In the genomic region with DNA sequence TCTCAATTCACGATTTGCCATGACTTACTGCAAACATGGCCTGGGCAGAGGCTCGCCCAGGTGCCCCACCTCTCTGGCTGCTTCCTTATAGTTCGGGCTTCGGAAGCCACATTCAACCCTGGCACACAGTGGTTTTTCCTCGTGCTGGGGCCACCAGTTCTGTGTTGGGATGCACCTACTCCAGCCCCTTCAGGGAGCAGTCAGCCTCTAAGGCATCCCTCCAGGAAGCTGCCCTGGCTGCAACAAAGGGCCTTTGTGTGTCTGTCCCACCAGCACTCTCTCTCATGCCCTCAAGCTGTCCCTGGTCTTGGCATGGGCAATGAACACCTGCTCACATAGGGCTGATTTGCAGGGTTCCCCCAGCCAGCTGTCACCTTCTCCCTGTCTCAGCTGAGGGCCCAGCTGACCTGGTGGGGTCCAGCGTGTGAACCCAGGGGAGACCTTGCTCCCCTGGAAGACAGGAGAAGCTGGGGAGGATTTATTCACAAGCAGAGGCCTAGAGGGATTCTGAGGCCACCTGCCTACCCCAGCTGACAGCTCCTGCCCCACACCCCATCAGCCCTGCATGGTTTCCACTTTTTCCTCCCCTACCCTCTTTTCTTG, we compare ENCODE assay signal across 15 cellular contexts. TPM values are rescaled to one million over a fixed set of nuclear protein-coding genes. Genes with fewer than 3 reads are reported as not detected.
DNase-seq lines count a peak whose midpoint lies in the region; ATAC-seq and TF ChIP-seq lines count a peak whose summit lies in the region.
"Had no signal": no experiment of that assay in that cellular context is flagged by ENCODE, and none has a peak within 500 bp of the region (broad histone marks: within the 10 kb centered on the region; RNA-seq: fewer than 3 reads in every experiment).

No MANE protein-coding gene starts in this region.

- H3K27ac Mint-ChIP-seq in activated naive CD8-positive, alpha-beta T cell = no peak overlapping the region
- no peak overlapping the region for H3K27ac Mint-ChIP-seq in activated naive CD8-positive, alpha-beta T cell treated with anti-CD3 and anti-CD28 coated beads, Interleukin-2, amount 50 U/mL, for 24 hours
- H3K27ac Mint-ChIP-seq in stimulated activated naive B cell treated with anti-CD40 and anti-IgM and Interleukin-4, amounts not matched to agents 10 μg/mL and 1 μg/mL and 100 μg/mL, for 72 hours = no peak overlapping the region

- peaks cover 3% of the 10 kb centered on the region for H3F3A ChIP-seq in PC-3 (ENCODE audit: low read length, unreplicated experiment)

- H4K20me1 ChIP-seq in PC-3 (ENCODE audit: low read length) = no peaks in the 10 kb centered on the region

- no peaks in the 10 kb centered on the region for H3K27me3 Mint-ChIP-seq in activated naive CD8-positive, alpha-beta T cell
- H3K27me3 Mint-ChIP-seq in activated naive CD8-positive, alpha-beta T cell treated with anti-CD3 and anti-CD28 coated beads, Interleukin-2, amount 50 U/mL, for 24 hours = peaks cover 30% of the 10 kb centered on the region
- peaks cover 30 to 41% of the 10 kb centered on the region in 2 donors for H3K27me3 Mint-ChIP-seq in stimulated activated naive B cell treated with anti-CD40 and anti-IgM and Interleukin-4, amounts not matched to agents 10 μg/mL and 1 μg/mL and 100 μg/mL, for 72 hours

- H2AFZ ChIP-seq in PC-3 (ENCODE audit: low read length) = no peak overlapping the region

- intact Hi-C loops in PC-3 (cut with micrococcal nuclease) (no loop called here), head of caudate nucleus (cut with DNase I) (no loop called here), transverse colon (cut with DNase I; ENCODE audit: low total_unique reads) (loop anchor here (10.0 kb wide), 1 partner anchor 683 kb away; no protein-coding TSS in a partner anchor)

- peaks cover 12% of the 10 kb centered on the region for H3K4me1 Mint-ChIP-seq in activated naive CD8-positive, alpha-beta T cell (ENCODE audit: low read depth)
- peaks cover 17% of the 10 kb centered on the region for H3K4me1 Mint-ChIP-seq in activated naive CD8-positive, alpha-beta T cell treated with anti-CD3 and anti-CD28 coated beads, Interleukin-2, amount 50 U/mL, for 24 hours
- H3K4me1 Mint-ChIP-seq in stimulated activated naive B cell treated with anti-CD40 and anti-IgM and Interleukin-4, amounts not matched to agents 10 μg/mL and 1 μg/mL and 100 μg/mL, for 72 hours = peaks cover 44 to 66% of the 10 kb centered on the region in 2 donors

- no peaks in the 10 kb centered on the region for H3K9me3 ChIP-seq in PC-3 (ENCODE audit: low read length)
- no peaks in the 10 kb centered on the region for H3K9me3 ChIP-seq in transverse colon
- H3K9me3 ChIP-seq: upper lobe of right lung had no signal

- no peaks in the 10 kb centered on the region for H3K9me3 Mint-ChIP-seq in activated naive CD8-positive, alpha-beta T cell (ENCODE audit: low read depth)
- H3K9me3 Mint-ChIP-seq in activated naive CD8-positive, alpha-beta T cell treated with anti-CD3 and anti-CD28 coated beads, Interleukin-2, amount 50 U/mL, for 24 hours = no peaks in the 10 kb centered on the region
- no peaks in the 10 kb centered on the region for H3K9me3 Mint-ChIP-seq in stimulated activated naive B cell treated with anti-CD40 and anti-IgM and Interleukin-4, amounts not matched to agents 10 μg/mL and 1 μg/mL and 100 μg/mL, for 72 hours
- H3K9me3 Mint-ChIP-seq: activated naive CD8-positive, alpha-beta T cell treated with anti-CD3 and anti-CD28 coated beads for 36 hours had no signal

- H3K4me1 ChIP-seq in PC-3 (ENCODE audit: insufficient read depth, low read length) = peaks cover 47% of the 10 kb centered on the region
- peaks cover 22 to 66% (median 60%) of the 10 kb centered on the region in 4 donors for H3K4me1 ChIP-seq in transverse colon

- no TSS peak for BruUV-seq in PC-3 (replicated peaks; lab: Mats Ljungman, UMichigan)

- TF ChIP-seq CTCF in PC-3 (conservative IDR thresholded peaks at IDR 0.05; ENCODE audit: low read depth, low read length) (no peak), transverse colon (IDR thresholded peaks at IDR 0.05) (no peak)

- H3K4me3 ChIP-seq in PC-3 (ENCODE audit: low read length) = no peak overlapping the region
- no peak overlapping the region for H3K4me3 ChIP-seq in transverse colon
- H3K4me3 ChIP-seq: upper lobe of right lung had no signal

- H3K9me2 ChIP-seq in PC-3 (replicated peaks; ENCODE audit: low read length) = no peaks in the 10 kb centered on the region

- in situ Hi-C loops in transverse colon (cut with MboI; ENCODE audit: low pct_ligation_motif_present in 1 of 4, low pct_unique_long_range_greater_than_20kb in 1 of 4, low sequenced_read_pairs in 3 of 4) = no loop called here

- H3K36me3 ChIP-seq in PC-3 (ENCODE audit: low read depth, low read length) (no peaks in the 10 kb centered on the region; the same call in 1 of the 2 replicates), transverse colon (peaks cover 0 to 14% (median 2%) of the 10 kb centered on the region in 4 donors)

- DNase-seq in activated naive CD8-positive, alpha-beta T cell treated with anti-CD3 and anti-CD28 coated beads, Interleukin-2, amount 50 U/mL, for 24 hours = no peak
- DNase-seq in PC-3 = peak; percentile 56
- DNase-seq in head of caudate nucleus = peak in 22 of 42 donors; percentile 7 to 71 (median 50)
- peak; percentile 78 for DNase-seq in transverse colon
- no peak for DNase-seq in OCI-M2 (lab: John Stamatoyannopoulos, UW; ENCODE audit: unreplicated experiment)
- DNase-seq in dermis blood vessel endothelial cell = no peak
- DNase-seq in stimulated activated naive B cell treated with anti-CD40 and anti-IgM and Interleukin-4, amounts not matched to agents 10 μg/mL and 1 μg/mL and 100 μg/mL, for 72 hours = no peak
- DNase-seq: activated CD4-positive, CD25-positive, alpha-beta regulatory T cell; activated naive CD8-positive, alpha-beta T cell treated with anti-CD3 and anti-CD28 coated beads for 36 hours; NCI-H1417 treated with DMSO at 0.1 percent for 48 hours; SHP77 treated with DMSO at 0.1 percent for 48 hours; upper lobe of right lung had no signal

- H3K36me3 Mint-ChIP-seq in activated naive CD8-positive, alpha-beta T cell = no peaks in the 10 kb centered on the region
- peaks cover 5% of the 10 kb centered on the region for H3K36me3 Mint-ChIP-seq in activated naive CD8-positive, alpha-beta T cell treated with anti-CD3 and anti-CD28 coated beads, Interleukin-2, amount 50 U/mL, for 24 hours (ENCODE audit: low read depth)
- peaks cover 26 to 34% of the 10 kb centered on the region in 2 donors for H3K36me3 Mint-ChIP-seq in stimulated activated naive B cell treated with anti-CD40 and anti-IgM and Interleukin-4, amounts not matched to agents 10 μg/mL and 1 μg/mL and 100 μg/mL, for 72 hours

- no peak overlapping the region for H3K9ac ChIP-seq in PC-3 (ENCODE audit: low read length)

- H3K27ac ChIP-seq in PC-3 (ENCODE audit: low read length) = no peak overlapping the region
- H3K27ac ChIP-seq in transverse colon = peak overlapping the region; percentile 91 to 95 (median 93)
- H3K27ac ChIP-seq: upper lobe of right lung had no signal

- CTCF ChIA-PET in PC-3 (lab: Charles Lee) = no interaction called here

- peak overlapping the region; percentile 35 for H3K4me3 Mint-ChIP-seq in activated naive CD8-positive, alpha-beta T cell
- no peak overlapping the region for H3K4me3 Mint-ChIP-seq in activated naive CD8-positive, alpha-beta T cell treated with anti-CD3 and anti-CD28 coated beads, Interleukin-2, amount 50 U/mL, for 24 hours
- H3K4me3 Mint-ChIP-seq in stimulated activated naive B cell treated with anti-CD40 and anti-IgM and Interleukin-4, amounts not matched to agents 10 μg/mL and 1 μg/mL and 100 μg/mL, for 72 hours = peak overlapping the region in 1 of 2 donors; percentile 10

- TF ChIP-seq EP300 in transverse colon (IDR thresholded peaks at IDR 0.05; ENCODE audit: low read depth) = no peak

- H3K79me2 ChIP-seq in PC-3 (ENCODE audit: low read length) = peaks cover 19% of the 10 kb centered on the region

- H3K4me2 ChIP-seq in PC-3 (ENCODE audit: low read length) = 0 out of 2 replicates have a peak overlapping the region, but pooled peaks have one; percentile 5

- POLR2A ChIA-PET in PC-3 (lab: Charles Lee; ENCODE audit: unreplicated experiment) = interaction anchor here (0.6 kb wide), 1 partner anchor 18 kb away, joined by 9 read pairs; a partner anchor contains a TSS

- TF ChIP-seq POLR2A in transverse colon (IDR thresholded peaks at IDR 0.05) = peak; percentile 28

- ATAC-seq in activated naive CD8-positive, alpha-beta T cell treated with anti-CD3 and anti-CD28 coated beads, Interleukin-2, amount 50 U/mL, for 24 hours = no peak
- peak; percentile 3; the same call in 1 of the 2 replicates for ATAC-seq in PC-3
- no peak for ATAC-seq in stimulated activated naive B cell treated with anti-CD40 and anti-IgM and Interleukin-4, amounts not matched to agents 10 μg/mL and 1 μg/mL and 100 μg/mL, for 72 hours (replicated peaks)
- ATAC-seq: upper lobe of right lung had no signal

- 45% methylated on average over 6 of the region's 6 CpGs; no CpG with 5 or more reads in 1 of the 2 donors for WGBS in transverse colon (ENCODE audit: low coverage in 1 of 2), 2 donors

- H3K27me3 ChIP-seq in PC-3 (ENCODE audit: low read length) = no peaks in the 10 kb centered on the region
- H3K27me3 ChIP-seq in transverse colon = peaks cover 44% of the 10 kb centered on the region

RNA-seq across cellular contexts. Expression of a gene that starts 0.8 kb away (rescaled TPM):
- 2.4 and 3.4 TPM in 2 replicates for total RNA-seq in PC-3 (2014; rRNA removed)
- total RNA-seq in transverse colon = 10 to 100 TPM in 3 of 4 donors, 1 to 10 TPM in 1; 4.2 to 29.8 (median 19.4) TPM
- 0.34 TPM in 1 of 2 replicates, not detected in the other for total RNA-seq in dermis blood vessel endothelial cell

RNA-seq across cellular contexts. Expression of a gene that starts 1.9 kb away (rescaled TPM):
- total RNA-seq in PC-3 (2014; rRNA removed) = 66.8 and 77.2 TPM in 2 replicates
- 100 to 1,000 TPM in 1 of 4 donors, 10 to 100 TPM in 3; 29.9 to 117 (median 64.3) TPM for total RNA-seq in transverse colon
- total RNA-seq in dermis blood vessel endothelial cell = 9.0 and 13.4 TPM in 2 replicates

RNA-seq across cellular contexts. Expression of a gene that starts 7.7 kb away (rescaled TPM):
- 1.5 and 2.8 TPM in 2 replicates for total RNA-seq in PC-3 (2014; rRNA removed)
- 1 to 10 TPM in 3 of 4 donors, not detected in 1; 2.7 to 4.8 (median 2.9) TPM for total RNA-seq in transverse colon
- 1.6 and 2.4 TPM in 2 replicates for total RNA-seq in dermis blood vessel endothelial cell

RNA-seq across cellular contexts. Expression of a gene that starts 10.2 kb away (rescaled TPM):
- total RNA-seq in PC-3 (2014; rRNA removed) = 71.5 and 111 TPM in 2 replicates
- 10 to 100 TPM; 23.2 to 31.0 (median 28.2) TPM for total RNA-seq in transverse colon
- total RNA-seq in dermis blood vessel endothelial cell = 46.1 and 71.8 TPM in 2 replicates

RNA-seq across cellular contexts. Expression of a gene that starts 15.4 kb away (rescaled TPM):
- not detected in 2 replicates for total RNA-seq in PC-3 (2014; rRNA removed)
- not detected for total RNA-seq in transverse colon
- total RNA-seq in dermis blood vessel endothelial cell = not detected in 2 replicates
- total RNA-seq: activated naive CD8-positive, alpha-beta T cell treated with anti-CD3 and anti-CD28 coated beads for 36 hours; dermis microvascular lymphatic vessel endothelial cell; frontal cortex; upper lobe of right lung had no signal

Comparison
In these comparisons a context has a peak if more than half of its experiments do, and no peak if none do; other contexts are left out.
1. DNase-seq: peak in PC-3 (single experiment), head of caudate nucleus (22 of 42) and transverse colon (single experiment); none in activated naive CD8-positive, alpha-beta T cell treated with anti-CD3 and anti-CD28 coated beads, Interleukin-2, amount 50 U/mL, for 24 hours (single experiment), OCI-M2 (single experiment), dermis blood vessel endothelial cell (single experiment) and stimulated activated naive B cell treated with anti-CD40 and anti-IgM and Interleukin-4, amounts not matched to agents 10 μg/mL and 1 μg/mL and 100 μg/mL, for 72 hours (single experiment).